In genomic region chr3:174101244-174101643, GRCh38 we compare ENCODE assay signal across 12 cellular contexts.
DNase-seq lines count a peak whose midpoint lies in the region; ATAC-seq and TF ChIP-seq lines count a peak whose summit lies in the region.
"Had no signal": no experiment of that assay in that cellular context is flagged by ENCODE, and none has a peak within 500 bp of the region (broad histone marks: within the 10 kb centered on the region; RNA-seq: fewer than 3 reads in every experiment).

No MANE protein-coding gene starts in this region.

- no peak overlapping the region for H3K4me3 ChIP-seq in transverse colon
- H3K4me3 ChIP-seq: cardiac muscle cell, lung had no signal

- TF ChIP-seq CTCF in transverse colon (IDR thresholded peaks at IDR 0.05) = no peak

- no peaks in the 10 kb centered on the region for H3K4me1 ChIP-seq in transverse colon

- TF ChIP-seq EP300 in transverse colon (IDR thresholded peaks at IDR 0.05; ENCODE audit: low read depth) = no peak

- 59 to 80% methylated on average over 5 of the region's 5 CpGs for WGBS in transverse colon (ENCODE audit: low coverage in 1 of 2), 2 donors

- TF ChIP-seq POLR2A in transverse colon (IDR thresholded peaks at IDR 0.05) = no peak

- H3K36me3 ChIP-seq in transverse colon = no peaks in the 10 kb centered on the region
- H3K36me3 ChIP-seq: cardiac muscle cell had no signal

- peak; percentile 12 for DNase-seq in NCI-H1092 treated with DMSO at 0.1 percent for 48 hours (lab: John Stamatoyannopoulos, UW)
- DNase-seq in NCI-H1092 (lab: John Stamatoyannopoulos, UW) = no peak
- peak; percentile 56 for DNase-seq in NCI-H2227 treated with DMSO at 0.1 percent for 48 hours (lab: John Stamatoyannopoulos, UW)
- DNase-seq in lung microvascular endothelial cell (ENCODE audit: low read depth in 2 of 2) = peak; percentile 1 to 65
- DNase-seq in occipital lobe (lab: John Stamatoyannopoulos, UW) = no peak
- DNase-seq in transverse colon = no peak
- DNase-seq in stimulated activated naive CD8-positive, alpha-beta T cell treated with anti-CD3 and anti-CD28 coated beads, Interleukin-15, Interleukin-2, amounts not matched to agents 100 U/mL and 50 U/mL, for 24 hours = no peak
- DNase-seq: activated T-cell treated with anti-CD3 and anti-CD28 coated beads, Interleukin-2, amount 50 U/mL, for 24 hours had no signal

- H3K27ac ChIP-seq in transverse colon = no peak overlapping the region
- H3K27ac ChIP-seq: 22Rv1, cardiac muscle cell had no signal

- intact Hi-C loops in transverse colon (cut with DNase I; ENCODE audit: low total_unique reads) = no loop called here

- ATAC-seq in HG03060 (IDR thresholded peaks at IDR 0.05; ENCODE audit: low read depth, unreplicated experiment) = peak; percentile 75
- ATAC-seq in stimulated activated naive CD8-positive, alpha-beta T cell treated with anti-CD3 and anti-CD28 coated beads, Interleukin-15, Interleukin-2, amounts not matched to agents 100 U/mL and 50 U/mL, for 24 hours = no peak

- no peaks in the 10 kb centered on the region for H3K9me3 ChIP-seq in transverse colon

- no peaks in the 10 kb centered on the region for H3K27me3 ChIP-seq in transverse colon
- H3K27me3 ChIP-seq: cardiac muscle cell had no signal

- in situ Hi-C loops in transverse colon (cut with MboI; ENCODE audit: low pct_ligation_motif_present in 1 of 4, low pct_unique_long_range_greater_than_20kb in 1 of 4, low sequenced_read_pairs in 3 of 4) = no loop called here

Comparison
In these comparisons a context has a peak if more than half of its experiments do, and no peak if none do; other contexts are left out.
1. DNase-seq: peak in NCI-H1092 treated with DMSO at 0.1 percent for 48 hours (single experiment), NCI-H2227 treated with DMSO at 0.1 percent for 48 hours (single experiment) and lung microvascular endothelial cell (2 of 2); none in NCI-H1092 (single experiment), occipital lobe (single experiment), transverse colon (single experiment) and stimulated activated naive CD8-positive, alpha-beta T cell treated with anti-CD3 and anti-CD28 coated beads, Interleukin-15, Interleukin-2, amounts not matched to agents 100 U/mL and 50 U/mL, for 24 hours (single experiment).